ENCODE assay signal across 20 cellular contexts in genomic region chr13:113533441-113533840, GRCh38. TPM values are rescaled to one million over a fixed set of nuclear protein-coding genes. Genes with fewer than 3 reads are reported as not detected.
A peak's percentile ranks its signal among the peaks of the same experiment; 100 is the strongest.
DNase-seq lines count a peak whose midpoint lies in the region; ATAC-seq and TF ChIP-seq lines count a peak whose summit lies in the region.
"Had no signal": no experiment of that assay in that cellular context is flagged by ENCODE, and none has a peak within 500 bp of the region (broad histone marks: within the 10 kb centered on the region; RNA-seq: fewer than 3 reads in every experiment).

No MANE protein-coding gene starts in this region.

- no peaks in the 10 kb centered on the region for H3K9me3 Mint-ChIP-seq in activated T-cell treated with anti-CD3 and anti-CD28 coated beads, Interleukin-2, amount 50 U/mL, for 24 hours
- H3K9me3 Mint-ChIP-seq: activated naive CD8-positive, alpha-beta T cell treated with anti-CD3 and anti-CD28 coated beads for 36 hours; CD4-positive, alpha-beta T cell; neural crest cell had no signal

- H3K4me3 ChIP-seq in cardiac muscle cell (no peak overlapping the region), right cardiac atrium (ENCODE audit: low read length) (no peak overlapping the region), trophoblast cell (ENCODE audit: low read depth, low read length) (no peak overlapping the region), Karpas-422 (ENCODE audit: low read length) (no peak overlapping the region)
- H3K4me3 ChIP-seq: lung, thoracic aorta had no signal

- H3K79me2 ChIP-seq in trophoblast cell (ENCODE audit: control insufficient read depth, insufficient read depth, low read length, poor library complexity) (peaks cover 20% of the 10 kb centered on the region), Karpas-422 (ENCODE audit: low read length) (no peaks in the 10 kb centered on the region)

- no peak overlapping the region for H3K23ac ChIP-seq in trophoblast cell (ENCODE audit: low read length)

- no peaks in the 10 kb centered on the region for H4K20me1 ChIP-seq in Karpas-422 (ENCODE audit: insufficient read depth, low read depth, low read length)

- peak overlapping the region; percentile 93 for H2BK120ac ChIP-seq in trophoblast cell (ENCODE audit: insufficient read depth, low read length, poor library complexity)

- TF ChIP-seq CTCF in cardiac muscle cell (IDR thresholded peaks at IDR 0.05; ENCODE audit: low read depth, low read length): no peak

- H3K9me2 ChIP-seq in Karpas-422 (replicated peaks; ENCODE audit: insufficient read depth, low read length): no peaks in the 10 kb centered on the region

- intact Hi-C loops in Right ventricle myocardium inferior (cut with DNase I) (no loop called here), right cardiac atrium (cut with DNase I) (no loop called here)

- H3K36me3 ChIP-seq in cardiac muscle cell: peaks cover 2% of the 10 kb centered on the region
- H3K36me3 ChIP-seq in trophoblast cell (ENCODE audit: control insufficient read depth in 1 of 2, insufficient read depth in 2 of 2, low read length in 2 of 2): peaks cover 23 to 31% of the 10 kb centered on the region in 2 experiments
- H3K36me3 ChIP-seq in Karpas-422 (ENCODE audit: insufficient read depth, low read length): no peaks in the 10 kb centered on the region

- H3K27ac Mint-ChIP-seq in activated T-cell treated with anti-CD3 and anti-CD28 coated beads, Interleukin-2, amount 50 U/mL, for 24 hours: no peak overlapping the region
- H3K27ac Mint-ChIP-seq: activated naive CD8-positive, alpha-beta T cell treated with anti-CD3 and anti-CD28 coated beads for 36 hours; CD4-positive, alpha-beta T cell had no signal

- H3K4me3 Mint-ChIP-seq in activated T-cell treated with anti-CD3 and anti-CD28 coated beads, Interleukin-2, amount 50 U/mL, for 24 hours: no peak overlapping the region
- H3K4me3 Mint-ChIP-seq: activated naive CD8-positive, alpha-beta T cell treated with anti-CD3 and anti-CD28 coated beads for 36 hours; CD4-positive, alpha-beta T cell; neural crest cell had no signal

- WGBS in right cardiac atrium: 59% methylated on average over 17 of the region's 17 CpGs
- WGBS in trophoblast cell (ENCODE audit: extremely low coverage, insufficient coverage, insufficient read length): no CpG with 5 or more reads among the region's 17 CpGs

- H3K79me1 ChIP-seq in trophoblast cell (ENCODE audit: low read length): peaks cover 28% of the 10 kb centered on the region

- H3K9me3 ChIP-seq in cardiac muscle cell (ENCODE audit: low read depth) (no peaks in the 10 kb centered on the region), right cardiac atrium (ENCODE audit: control insufficient read depth, low read length) (no peaks in the 10 kb centered on the region), trophoblast cell (ENCODE audit: insufficient read depth, low read depth, low read length) (peaks cover 7% of the 10 kb centered on the region), Karpas-422 (ENCODE audit: low read length) (no peaks in the 10 kb centered on the region)
- H3K9me3 ChIP-seq: thoracic aorta had no signal

- H4K8ac ChIP-seq in trophoblast cell (ENCODE audit: low read depth, low read length): peak overlapping the region; percentile 35

- no peaks in the 10 kb centered on the region for H3K4me1 Mint-ChIP-seq in activated T-cell treated with anti-CD3 and anti-CD28 coated beads, Interleukin-2, amount 50 U/mL, for 24 hours (ENCODE audit: low read depth)
- H3K4me1 Mint-ChIP-seq: activated naive CD8-positive, alpha-beta T cell treated with anti-CD3 and anti-CD28 coated beads for 36 hours; neural crest cell had no signal

- H3K4me2 ChIP-seq in trophoblast cell (ENCODE audit: low read length) (peak overlapping the region; percentile 54), Karpas-422 (ENCODE audit: low read depth, low read length, poor library complexity, severe bottlenecking) (no peak overlapping the region)

- peak in 1 of 2 donors; percentile 70 for DNase-seq in cardiac muscle cell (ENCODE audit: low read depth in 1 of 2, low spot score in 1 of 2)
- no peak for DNase-seq in Right ventricle myocardium inferior (ENCODE audit: missing footprints)
- DNase-seq in right cardiac atrium: no peak
- peak; percentile 98 to 99 for DNase-seq in trophoblast cell
- DNase-seq in activated T-cell treated with anti-CD3 and anti-CD28 coated beads, Interleukin-2, amount 50 U/mL, for 24 hours: no peak
- DNase-seq in Karpas-422: no peak
- no peak for DNase-seq in cerebellar cortex (ENCODE audit: low spot score)
- DNase-seq: activated CD4-positive, alpha-beta T cell treated with anti-CD3 and anti-CD28 coated beads, Interleukin-2, amount 50 U/mL, for 4 hours; activated naive CD8-positive, alpha-beta T cell treated with anti-CD3 and anti-CD28 coated beads for 36 hours; activated T-cell treated with anti-CD3 and anti-CD28 coated beads, Interleukin-2, amount 50 U/mL, for 1 hour; CD4-positive, alpha-beta T cell; DMS79 treated with DMSO at 0.1 percent for 48 hours; effector CD8-positive, alpha-beta T cell; NCI-H2081; NCI-H524; stimulated activated CD4-positive, alpha-beta T cell treated with anti-CD3 and anti-CD28 coated beads, Interleukin-4, amount 100 ng/mL, for 4 hours had no signal

- H3K9ac ChIP-seq in trophoblast cell (ENCODE audit: low read length): peak overlapping the region; percentile 6
- H3K9ac ChIP-seq in Karpas-422 (ENCODE audit: low read length): no peak overlapping the region

- H3K4me1 ChIP-seq in cardiac muscle cell (ENCODE audit: low read depth) (peaks cover 27% of the 10 kb centered on the region), right cardiac atrium (ENCODE audit: control insufficient read depth, insufficient read depth, low read length) (no peaks in the 10 kb centered on the region), trophoblast cell (ENCODE audit: control insufficient read depth in 1 of 2, insufficient read depth in 2 of 2, low read length in 2 of 2) (peaks cover 30 to 31% of the 10 kb centered on the region in 2 experiments), Karpas-422 (ENCODE audit: low read length) (no peaks in the 10 kb centered on the region)

- H4K12ac ChIP-seq in trophoblast cell (ENCODE audit: low read depth, low read length): peak overlapping the region; percentile 67

- peak overlapping the region; percentile 4 for H2AFZ ChIP-seq in trophoblast cell (ENCODE audit: insufficient read depth, low read length, poor library complexity)
- H2AFZ ChIP-seq in Karpas-422 (ENCODE audit: low read length): no peak overlapping the region

- peak overlapping the region; percentile 83 for H3K18ac ChIP-seq in trophoblast cell (ENCODE audit: low read length)

- peak overlapping the region; percentile 97 for H4K91ac ChIP-seq in trophoblast cell (ENCODE audit: low read depth, low read length)

- ATAC-seq in Right ventricle myocardium inferior (no peak), right cardiac atrium (peak; percentile 18 to 32), HG03159 (IDR thresholded peaks at IDR 0.05; ENCODE audit: unreplicated experiment) (no peak)

- no peaks in the 10 kb centered on the region for H3K27me3 Mint-ChIP-seq in activated T-cell treated with anti-CD3 and anti-CD28 coated beads, Interleukin-2, amount 50 U/mL, for 24 hours
- H3K27me3 Mint-ChIP-seq: activated naive CD8-positive, alpha-beta T cell treated with anti-CD3 and anti-CD28 coated beads for 36 hours; CD4-positive, alpha-beta T cell had no signal

- H2AK5ac ChIP-seq in trophoblast cell (ENCODE audit: low read length): peak overlapping the region; percentile 46

- peaks cover 45% of the 10 kb centered on the region for H3K36me3 Mint-ChIP-seq in activated T-cell treated with anti-CD3 and anti-CD28 coated beads, Interleukin-2, amount 50 U/mL, for 24 hours (ENCODE audit: low read depth)

- peak overlapping the region; percentile 100 for H2BK5ac ChIP-seq in trophoblast cell (ENCODE audit: low read depth, low read length, poor library complexity)

- H3K14ac ChIP-seq in trophoblast cell (ENCODE audit: low read length): peak overlapping the region; percentile 86

- peak overlapping the region; percentile 35 for H3K4ac ChIP-seq in trophoblast cell (ENCODE audit: low read depth, low read length)

- peak overlapping the region; percentile 83 for H3K27ac ChIP-seq in cardiac muscle cell
- no peak overlapping the region for H3K27ac ChIP-seq in right cardiac atrium (ENCODE audit: low read length)
- H3K27ac ChIP-seq in trophoblast cell (ENCODE audit: low read depth, low read length): peak overlapping the region; percentile 99
- H3K27ac ChIP-seq in Karpas-422 (ENCODE audit: low read length): no peak overlapping the region

- peak overlapping the region; percentile 93 for H2BK12ac ChIP-seq in trophoblast cell (ENCODE audit: low read length)

- H3K27me3 ChIP-seq in cardiac muscle cell (peaks cover 4% of the 10 kb centered on the region), right cardiac atrium (ENCODE audit: control insufficient read depth, insufficient read depth) (no peaks in the 10 kb centered on the region), trophoblast cell (ENCODE audit: insufficient read depth, low read length) (no peaks in the 10 kb centered on the region), Karpas-422 (ENCODE audit: low read length) (no peaks in the 10 kb centered on the region)

RNA-seq across cellular contexts. Expression of gene DCUN1D2, which starts 42.9 kb away (rescaled TPM):
- total RNA-seq in cardiac muscle cell (21.2 and 32.4 TPM in 2 replicates), Right ventricle myocardium inferior (194 TPM), right cardiac atrium (100 to 1,000 TPM; 124 to 160 (median 142) TPM)
- polyA plus RNA-seq in cardiac muscle cell (23.7 and 36.2 TPM in 2 replicates), right cardiac atrium (91.6 TPM)
- 15.9 and 16.7 TPM in 2 replicates for polyA plus RNA-seq in trophoblast cell (2013)
- 26.2 and 31.1 TPM in 2 replicates for total RNA-seq in Karpas-422 (2014; rRNA removed; shearing (Covaris generic); ENCODE audit: low replicate concordance)

RNA-seq across cellular contexts. Expression of gene TFDP1, which starts 51.1 kb away (rescaled TPM):
- 36.9 and 50.2 TPM in 2 replicates for total RNA-seq in cardiac muscle cell
- 68.1 and 81.7 TPM in 2 replicates for polyA plus RNA-seq in cardiac muscle cell
- 46.7 TPM for total RNA-seq in Right ventricle myocardium inferior
- 10 to 100 TPM; 48.1 to 54.2 (median 51.1) TPM for total RNA-seq in right cardiac atrium
- 37.1 TPM for polyA plus RNA-seq in right cardiac atrium
- 59.9 and 61.4 TPM in 2 replicates for polyA plus RNA-seq in trophoblast cell (2013)
- 89.2 and 113 TPM in 2 replicates for total RNA-seq in Karpas-422 (2014; rRNA removed; shearing (Covaris generic); ENCODE audit: low replicate concordance)

Comparison
In these comparisons a context has a peak if more than half of its experiments do, and no peak if none do; other contexts are left out.
1. H3K27ac ChIP-seq: peak in cardiac muscle cell (single experiment) and trophoblast cell (single experiment); none in right cardiac atrium (single experiment) and Karpas-422 (single experiment).
2. ATAC-seq: peak in right cardiac atrium (2 of 2); none in Right ventricle myocardium inferior (single experiment) and HG03159 (single experiment).
3. DNase-seq: peak in trophoblast cell (2 of 2); none in Right ventricle myocardium inferior (single experiment), right cardiac atrium (0 of 3), activated T-cell treated with anti-CD3 and anti-CD28 coated beads, Interleukin-2, amount 50 U/mL, for 24 hours (single experiment), Karpas-422 (single experiment) and cerebellar cortex (single experiment).